14 cellular contexts compared by ENCODE assay signal in the genomic region with DNA sequence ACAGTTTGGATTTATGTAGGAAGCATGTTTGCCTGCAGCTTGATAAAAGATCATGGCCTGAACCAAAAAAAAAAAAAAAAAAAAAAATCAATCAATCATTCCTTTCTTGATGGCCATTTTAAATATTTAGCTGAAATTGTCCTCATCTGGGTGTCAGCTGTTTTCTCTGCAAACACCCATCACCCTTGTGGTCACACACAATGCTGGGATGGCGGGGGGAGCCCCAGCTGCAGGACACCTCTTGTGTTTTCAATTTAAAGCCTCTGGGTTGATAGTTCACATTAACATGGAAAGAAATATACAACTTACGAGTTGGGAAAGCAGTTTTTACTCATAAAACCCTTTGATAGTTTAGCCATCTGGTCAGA.
DNase-seq lines count a peak whose midpoint lies in the region; ATAC-seq and TF ChIP-seq lines count a peak whose summit lies in the region.
"Had no signal": no experiment of that assay in that cellular context is flagged by ENCODE, and none has a peak within 500 bp of the region (broad histone marks: within the 10 kb centered on the region; RNA-seq: fewer than 3 reads in every experiment).

No MANE protein-coding gene starts in this region.

- H3K4me2 ChIP-seq in mesenchymal stem cell (ENCODE audit: low read length, poor library complexity, severe bottlenecking) = no peak overlapping the region
- H3K4me2 ChIP-seq: KMS-11 had no signal

- H3K36me3 Mint-ChIP-seq in stimulated activated naive CD8-positive, alpha-beta T cell treated with anti-CD3 and anti-CD28 coated beads, Interleukin-15, Interleukin-2, amounts not matched to agents 100 ng/mL and 50 ng/mL, for 24 hours (ENCODE audit: low read depth) = no peaks in the 10 kb centered on the region
- no peaks in the 10 kb centered on the region for H3K36me3 Mint-ChIP-seq in WTC11
- H3K36me3 Mint-ChIP-seq: CD14-positive monocyte had no signal

- H3K27me3 ChIP-seq in mesenchymal stem cell (ENCODE audit: control insufficient read depth in 1 of 2, insufficient read depth in 1 of 2, low read length in 2 of 2) = no peaks in the 10 kb centered on the region
- H3K27me3 ChIP-seq in gastrocnemius medialis = no peaks in the 10 kb centered on the region
- no peaks in the 10 kb centered on the region for H3K27me3 ChIP-seq in left lung
- H3K27me3 ChIP-seq: adrenal gland, tibial nerve had no signal

- TF ChIP-seq CTCF in WTC11 (IDR thresholded peaks at IDR 0.05) (no peak), gastrocnemius medialis (IDR thresholded peaks at IDR 0.05 in 4 of 5, conservative IDR thresholded peaks at IDR 0.05 in 1 of 5) (no peak), left lung (IDR thresholded peaks at IDR 0.05) (no peak), coronary artery (IDR thresholded peaks at IDR 0.05) (no peak)

- H3K36me3 ChIP-seq in mesenchymal stem cell (ENCODE audit: control insufficient read depth in 1 of 2, insufficient read depth in 2 of 2, low read depth in 1 of 2, low read length in 2 of 2) (no peaks in the 10 kb centered on the region), gastrocnemius medialis (no peaks in the 10 kb centered on the region), left lung (no peaks in the 10 kb centered on the region)
- H3K36me3 ChIP-seq: adrenal gland, tibial nerve had no signal

- DNase-seq in stimulated activated naive CD8-positive, alpha-beta T cell treated with anti-CD3 and anti-CD28 coated beads, Interleukin-15, Interleukin-2, amounts not matched to agents 100 U/mL and 50 U/mL, for 24 hours = no peak
- DNase-seq in WTC11 (ENCODE audit: low spot score) (no peak), mesenchymal stem cell (no peak), gastrocnemius medialis (no peak), left lung (no peak), coronary artery (ENCODE audit: low spot score) (no peak), NCI-H226 (no peak)
- DNase-seq: adrenal gland, NCI-H1694 treated with DMSO at 0.1 percent for 48 hours, RPMI8226 had no signal

- no peak overlapping the region for H2BK12ac ChIP-seq in mesenchymal stem cell (ENCODE audit: low read length in 2 of 2)

- peak overlapping the region; percentile 89 for H3K27ac Mint-ChIP-seq in stimulated activated naive CD8-positive, alpha-beta T cell treated with anti-CD3 and anti-CD28 coated beads, Interleukin-15, Interleukin-2, amounts not matched to agents 100 ng/mL and 50 ng/mL, for 24 hours
- peak overlapping the region; percentile 81; the same call in 1 of the 2 replicates for H3K27ac Mint-ChIP-seq in WTC11
- H3K27ac Mint-ChIP-seq: CD14-positive monocyte had no signal

- no peak for TF ChIP-seq POLR2A in gastrocnemius medialis (IDR thresholded peaks at IDR 0.05)

- H2BK5ac ChIP-seq in mesenchymal stem cell (ENCODE audit: low read depth, low read length, poor library complexity, severe bottlenecking) = no peak overlapping the region

- H3K9ac ChIP-seq in mesenchymal stem cell (ENCODE audit: low read length) = peak overlapping the region; percentile 73
- H3K9ac ChIP-seq: KMS-11 had no signal

- H3K4me1 Mint-ChIP-seq in stimulated activated naive CD8-positive, alpha-beta T cell treated with anti-CD3 and anti-CD28 coated beads, Interleukin-15, Interleukin-2, amounts not matched to agents 100 ng/mL and 50 ng/mL, for 24 hours (ENCODE audit: low read depth) = peaks cover 19% of the 10 kb centered on the region
- peaks cover 19% of the 10 kb centered on the region for H3K4me1 Mint-ChIP-seq in WTC11

- CTCF ChIA-PET in WTC11 (lab: Charles Lee) = interaction anchor here (0.6 kb wide), 1 partner anchor 279 kb away, joined by 3 read pairs; no protein-coding TSS in a partner anchor

- H3K9me3 ChIP-seq in mesenchymal stem cell (ENCODE audit: control insufficient read depth, low read length) (no peaks in the 10 kb centered on the region), gastrocnemius medialis (no peaks in the 10 kb centered on the region), left lung (no peaks in the 10 kb centered on the region)
- H3K9me3 ChIP-seq: adrenal gland, tibial nerve had no signal

- H2BK15ac ChIP-seq in mesenchymal stem cell (ENCODE audit: low read depth, poor library complexity, severe bottlenecking) = no peak overlapping the region

- H3K27ac ChIP-seq in mesenchymal stem cell (ENCODE audit: low read length, poor library complexity, severe bottlenecking) (peak overlapping the region; percentile 78), gastrocnemius medialis (no peak overlapping the region), left lung (no peak overlapping the region), coronary artery (no peak overlapping the region)
- H3K27ac ChIP-seq: adrenal gland, KMS-11 had no signal

- in situ Hi-C loops in gastrocnemius medialis (cut with MboI; ENCODE audit: low sequenced_read_pairs in 4 of 4) = no loop called here

- 0% methylated on average over 1 of the region's 2 CpGs for WGBS in mesenchymal stem cell

- no peak overlapping the region for H4K8ac ChIP-seq in mesenchymal stem cell (ENCODE audit: low read length)

- intact Hi-C loops in gastrocnemius medialis (cut with DNase I; ENCODE audit: low total_unique reads) (no loop called here), left lung (cut with DNase I) (no loop called here)

- no peak overlapping the region for H2BK120ac ChIP-seq in mesenchymal stem cell (ENCODE audit: low read depth, low read length)

- H3K4ac ChIP-seq in mesenchymal stem cell (ENCODE audit: low read depth in 1 of 2, low read length in 2 of 2) = no peak overlapping the region

- H4K91ac ChIP-seq in mesenchymal stem cell (ENCODE audit: low read length) = no peak overlapping the region

- H3K9me3 Mint-ChIP-seq in stimulated activated naive CD8-positive, alpha-beta T cell treated with anti-CD3 and anti-CD28 coated beads, Interleukin-15, Interleukin-2, amounts not matched to agents 100 ng/mL and 50 ng/mL, for 24 hours = no peaks in the 10 kb centered on the region
- no peaks in the 10 kb centered on the region for H3K9me3 Mint-ChIP-seq in WTC11

- H3K23ac ChIP-seq in mesenchymal stem cell (ENCODE audit: low read length in 2 of 2) = no peak overlapping the region

- H2AFZ ChIP-seq in mesenchymal stem cell (ENCODE audit: low read depth, low read length) = no peak overlapping the region

- POLR2A ChIA-PET in WTC11 (lab: Charles Lee) = no interaction called here

- no peak for ATAC-seq in stimulated activated naive CD8-positive, alpha-beta T cell treated with anti-CD3 and anti-CD28 coated beads, Interleukin-15, Interleukin-2, amounts not matched to agents 100 U/mL and 50 U/mL, for 24 hours
- ATAC-seq in WTC11 (no peak), gastrocnemius medialis (no peak), left lung (no peak)

- H3K4me1 ChIP-seq in mesenchymal stem cell (ENCODE audit: control insufficient read depth, insufficient read depth, low read depth, low read length) (peaks cover 3% of the 10 kb centered on the region), gastrocnemius medialis (no peaks in the 10 kb centered on the region), left lung (peaks cover 0 to 4% of the 10 kb centered on the region in 2 donors)
- H3K4me1 ChIP-seq: adrenal gland had no signal

- no peak overlapping the region for H2AK5ac ChIP-seq in mesenchymal stem cell (ENCODE audit: low read length, severe bottlenecking)

- H3K4me3 Mint-ChIP-seq in stimulated activated naive CD8-positive, alpha-beta T cell treated with anti-CD3 and anti-CD28 coated beads, Interleukin-15, Interleukin-2, amounts not matched to agents 100 ng/mL and 50 ng/mL, for 24 hours = no peak overlapping the region
- H3K4me3 Mint-ChIP-seq in WTC11 = no peak overlapping the region
- H3K4me3 Mint-ChIP-seq: CD14-positive monocyte had no signal

- no peak overlapping the region for H3K18ac ChIP-seq in mesenchymal stem cell (ENCODE audit: low read depth in 1 of 2, low read length in 2 of 2)

- H3K14ac ChIP-seq in mesenchymal stem cell (ENCODE audit: low read length in 2 of 2) = no peak overlapping the region

- H3K27me3 Mint-ChIP-seq in stimulated activated naive CD8-positive, alpha-beta T cell treated with anti-CD3 and anti-CD28 coated beads, Interleukin-15, Interleukin-2, amounts not matched to agents 100 ng/mL and 50 ng/mL, for 24 hours = no peaks in the 10 kb centered on the region
- no peaks in the 10 kb centered on the region for H3K27me3 Mint-ChIP-seq in WTC11 (ENCODE audit: low read depth)

- H3K4me3 ChIP-seq in mesenchymal stem cell (ENCODE audit: insufficient read depth in 1 of 2, low read depth in 1 of 2, low read length in 2 of 2) (no peak overlapping the region), gastrocnemius medialis (no peak overlapping the region), left lung (no peak overlapping the region), coronary artery (no peak overlapping the region)
- H3K4me3 ChIP-seq: adrenal gland, tibial nerve had no signal

- H3K79me1 ChIP-seq in mesenchymal stem cell (replicated peaks; ENCODE audit: low read length, poor library complexity, severe bottlenecking) = no peaks in the 10 kb centered on the region

TF ChIP-seq in WTC11, 78 proteins besides CTCF, POLR2A, EP300 and RAD21 (continues in another document):
- TF ChIP-seq JUN (CRISPR knock-in tag; IDR thresholded peaks at IDR 0.05) (no peak), MYBL2 (CRISPR knock-in tag; IDR thresholded peaks at IDR 0.05) (no peak), EMX1 (CRISPR knock-in tag; IDR thresholded peaks at IDR 0.05) (no peak), ZNF416 (CRISPR knock-in tag; IDR thresholded peaks at IDR 0.05) (no peak), ZNF232 (CRISPR knock-in tag; IDR thresholded peaks at IDR 0.05) (no peak)
- TF ChIP-seq, protein P1, sequence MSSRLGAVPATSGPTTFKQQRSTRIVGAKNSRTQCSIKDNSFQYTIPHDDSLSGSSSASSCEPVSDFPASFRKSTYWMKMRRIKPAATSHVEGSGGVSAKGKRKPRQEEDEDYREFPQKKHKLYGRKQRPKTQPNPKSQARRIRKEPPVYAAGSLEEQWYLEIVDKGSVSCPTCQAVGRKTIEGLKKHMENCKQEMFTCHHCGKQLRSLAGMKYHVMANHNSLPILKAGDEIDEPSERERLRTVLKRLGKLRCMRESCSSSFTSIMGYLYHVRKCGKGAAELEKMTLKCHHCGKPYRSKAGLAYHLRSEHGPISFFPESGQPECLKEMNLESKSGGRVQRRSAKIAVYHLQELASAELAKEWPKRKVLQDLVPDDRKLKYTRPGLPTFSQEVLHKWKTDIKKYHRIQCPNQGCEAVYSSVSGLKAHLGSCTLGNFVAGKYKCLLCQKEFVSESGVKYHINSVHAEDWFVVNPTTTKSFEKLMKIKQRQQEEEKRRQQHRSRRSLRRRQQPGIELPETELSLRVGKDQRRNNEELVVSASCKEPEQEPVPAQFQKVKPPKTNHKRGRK (CRISPR knock-in tag; IDR thresholded peaks at IDR 0.05; ENCODE audit: borderline replicate concordance) = no peak
- TF ChIP-seq, protein P2, sequence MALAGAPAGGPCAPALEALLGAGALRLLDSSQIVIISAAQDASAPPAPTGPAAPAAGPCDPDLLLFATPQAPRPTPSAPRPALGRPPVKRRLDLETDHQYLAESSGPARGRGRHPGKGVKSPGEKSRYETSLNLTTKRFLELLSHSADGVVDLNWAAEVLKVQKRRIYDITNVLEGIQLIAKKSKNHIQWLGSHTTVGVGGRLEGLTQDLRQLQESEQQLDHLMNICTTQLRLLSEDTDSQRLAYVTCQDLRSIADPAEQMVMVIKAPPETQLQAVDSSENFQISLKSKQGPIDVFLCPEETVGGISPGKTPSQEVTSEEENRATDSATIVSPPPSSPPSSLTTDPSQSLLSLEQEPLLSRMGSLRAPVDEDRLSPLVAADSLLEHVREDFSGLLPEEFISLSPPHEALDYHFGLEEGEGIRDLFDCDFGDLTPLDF (CRISPR knock-in tag; IDR thresholded peaks at IDR 0.05) = no peak
